8 cellular contexts compared by ENCODE assay signal in genomic region chr7:152859781-152860191, GRCh38.
A peak's percentile ranks its signal among the peaks of the same experiment; 100 is the strongest.
DNase-seq lines count a peak whose midpoint lies in the region; ATAC-seq and TF ChIP-seq lines count a peak whose summit lies in the region.

No MANE protein-coding gene starts in this region.

- intact Hi-C loops in CD14-positive monocyte (cut with micrococcal nuclease) (no loop called here), transverse colon (cut with DNase I; ENCODE audit: low total_unique reads) (no loop called here)

- no peak overlapping the region for H3K27ac ChIP-seq in transverse colon

- H3K4me3 Mint-ChIP-seq in CD14-positive monocyte, result no peak overlapping the region

- TF ChIP-seq POLR2A in transverse colon (IDR thresholded peaks at IDR 0.05), result no peak

- H3K4me1 Mint-ChIP-seq in CD14-positive monocyte, result peaks cover 6% of the 10 kb centered on the region

- in situ Hi-C loops in transverse colon (cut with MboI; ENCODE audit: low pct_ligation_motif_present in 1 of 4, low pct_unique_long_range_greater_than_20kb in 1 of 4, low sequenced_read_pairs in 3 of 4), result no loop called here

- WGBS in transverse colon (ENCODE audit: low coverage in 1 of 2), 2 donors, result 82 to 100% methylated on average over 1 to 7 of the region's 7 CpGs

- H3K9me3 ChIP-seq in transverse colon, result no peaks in the 10 kb centered on the region

- H3K27ac Mint-ChIP-seq in CD14-positive monocyte, result peak overlapping the region in 1 of 7 donors; percentile 78

- no peak for TF ChIP-seq EP300 in transverse colon (IDR thresholded peaks at IDR 0.05; ENCODE audit: low read depth)

- peaks cover 5 to 10% of the 10 kb centered on the region in 2 donors for H3K36me3 Mint-ChIP-seq in CD14-positive monocyte

- peak; percentile 76 for ATAC-seq in GM19351 (IDR thresholded peaks at IDR 0.05; ENCODE audit: unreplicated experiment)

- H3K27me3 Mint-ChIP-seq in CD14-positive monocyte (ENCODE audit: low read depth in 3 of 3), result peaks cover 0 to 6% (median 0%) of the 10 kb centered on the region in 3 donors

- H3K4me1 ChIP-seq in transverse colon, result no peaks in the 10 kb centered on the region

- H3K9me3 Mint-ChIP-seq in CD14-positive monocyte, result peaks cover 0 to 3% (median 0%) of the 10 kb centered on the region in 7 donors

- no peaks in the 10 kb centered on the region for H3K36me3 ChIP-seq in transverse colon

- TF ChIP-seq CTCF in CD14-positive monocyte (IDR thresholded peaks at IDR 0.05) (peak; percentile 17), transverse colon (IDR thresholded peaks at IDR 0.05) (no peak)

- no peaks in the 10 kb centered on the region for H3K27me3 ChIP-seq in transverse colon

- DNase-seq in CD14-positive monocyte (ENCODE audit: low spot score) (no peak), NOMO-1 treated with dmso at 0.1 percent for 144 hours (lab: John Stamatoyannopoulos, UW; ENCODE audit: unreplicated experiment) (peak; percentile 0), hepatic stellate cell (ENCODE audit: low spot score) (peak; percentile 32), transverse colon (no peak), LoVo (ENCODE audit: low spot score) (no peak), NCI-H187 treated with DMSO at 0.1 percent for 48 hours (lab: John Stamatoyannopoulos, UW) (no peak)
- DNase-seq in activated effector memory CD4-positive, alpha-beta T cell treated with Interleukin-2 at 50 U/mL for 16 hours, result no peak

- no peak overlapping the region for H3K4me3 ChIP-seq in transverse colon

Comparison
In these comparisons a context has a peak if more than half of its experiments do, and no peak if none do; other contexts are left out.
1. DNase-seq: peak in NOMO-1 treated with dmso at 0.1 percent for 144 hours (single experiment) and hepatic stellate cell (single experiment); none in CD14-positive monocyte (single experiment), transverse colon (single experiment), LoVo (single experiment), NCI-H187 treated with DMSO at 0.1 percent for 48 hours (single experiment) and activated effector memory CD4-positive, alpha-beta T cell treated with Interleukin-2 at 50 U/mL for 16 hours (single experiment).